In the genomic region with DNA sequence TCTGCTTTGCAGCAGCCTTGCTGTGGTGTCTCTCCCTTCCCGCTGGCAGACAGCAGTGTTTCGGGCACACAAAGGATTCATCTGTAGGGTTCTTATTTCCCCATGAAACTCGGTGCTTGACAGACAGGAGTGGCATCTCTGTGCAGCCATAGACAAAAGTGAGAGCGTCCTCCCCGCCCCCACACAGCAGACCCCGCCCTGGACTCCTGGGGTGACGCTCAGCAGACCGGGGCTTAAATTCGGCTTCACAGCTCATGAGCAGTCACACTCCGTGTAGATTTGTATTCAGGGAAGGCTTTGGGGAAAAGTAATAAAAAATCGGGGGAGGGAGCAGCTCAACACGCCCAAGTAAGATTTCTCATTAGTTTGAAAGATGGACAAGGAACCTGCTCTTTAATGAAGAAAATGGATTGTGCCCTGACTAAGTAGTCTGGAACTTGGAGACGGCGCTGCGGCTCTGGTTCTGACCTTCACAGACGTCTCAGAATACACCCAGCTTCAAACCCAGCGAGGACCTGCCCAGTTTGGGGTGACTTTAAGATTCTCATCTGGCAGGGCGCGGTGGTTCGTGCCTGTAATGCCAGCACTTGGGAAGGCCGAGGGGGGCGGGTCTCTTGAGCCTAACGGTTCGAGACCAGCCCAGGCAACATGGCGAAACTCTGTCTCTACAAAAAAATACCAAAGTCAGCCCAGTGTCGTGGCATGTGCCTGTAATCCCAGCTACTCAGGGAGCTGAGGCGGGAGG, we compare ENCODE assay signal across 1 cellular context.
TF ChIP-seq lines count a peak whose summit lies in the region.

No MANE protein-coding gene starts in this region.

TF ChIP-seq in K562, 482 proteins besides CTCF, POLR2A, EP300 and RAD21:
- TF ChIP-seq, protein P1, sequence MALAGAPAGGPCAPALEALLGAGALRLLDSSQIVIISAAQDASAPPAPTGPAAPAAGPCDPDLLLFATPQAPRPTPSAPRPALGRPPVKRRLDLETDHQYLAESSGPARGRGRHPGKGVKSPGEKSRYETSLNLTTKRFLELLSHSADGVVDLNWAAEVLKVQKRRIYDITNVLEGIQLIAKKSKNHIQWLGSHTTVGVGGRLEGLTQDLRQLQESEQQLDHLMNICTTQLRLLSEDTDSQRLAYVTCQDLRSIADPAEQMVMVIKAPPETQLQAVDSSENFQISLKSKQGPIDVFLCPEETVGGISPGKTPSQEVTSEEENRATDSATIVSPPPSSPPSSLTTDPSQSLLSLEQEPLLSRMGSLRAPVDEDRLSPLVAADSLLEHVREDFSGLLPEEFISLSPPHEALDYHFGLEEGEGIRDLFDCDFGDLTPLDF (CRISPR knock-in tag; IDR thresholded peaks at IDR 0.05): no peak
- TF ChIP-seq RBM22 (IDR thresholded peaks at IDR 0.05; ENCODE audit: low read depth, low read length, poor library complexity, severe bottlenecking) (no peak), EGR1 (conservative IDR thresholded peaks at IDR 0.05) (peak; percentile 32), CC2D1A (IDR thresholded peaks at IDR 0.05) (no peak)
- TF ChIP-seq, protein P2, sequence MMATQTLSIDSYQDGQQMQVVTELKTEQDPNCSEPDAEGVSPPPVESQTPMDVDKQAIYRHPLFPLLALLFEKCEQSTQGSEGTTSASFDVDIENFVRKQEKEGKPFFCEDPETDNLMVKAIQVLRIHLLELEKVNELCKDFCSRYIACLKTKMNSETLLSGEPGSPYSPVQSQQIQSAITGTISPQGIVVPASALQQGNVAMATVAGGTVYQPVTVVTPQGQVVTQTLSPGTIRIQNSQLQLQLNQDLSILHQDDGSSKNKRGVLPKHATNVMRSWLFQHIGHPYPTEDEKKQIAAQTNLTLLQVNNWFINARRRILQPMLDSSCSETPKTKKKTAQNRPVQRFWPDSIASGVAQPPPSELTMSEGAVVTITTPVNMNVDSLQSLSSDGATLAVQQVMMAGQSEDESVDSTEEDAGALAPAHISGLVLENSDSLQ (IDR thresholded peaks at IDR 0.05): peak; percentile 48; the same call in 1 of the 2 replicates
